ENCODE assay signal across 11 cellular contexts in genomic region chr20:18057994-18058349, GRCh38. TPM values are rescaled to one million over a fixed set of nuclear protein-coding genes. Genes with fewer than 3 reads are reported as not detected.
DNase-seq lines count a peak whose midpoint lies in the region; ATAC-seq, FAIRE-seq and TF ChIP-seq lines count a peak whose summit lies in the region.
"Had no signal": no experiment of that assay in that cellular context is flagged by ENCODE, and none has a peak within 500 bp of the region (broad histone marks: within the 10 kb centered on the region; RNA-seq: fewer than 3 reads in every experiment).

No MANE protein-coding gene starts in this region.

- H3K4me3 ChIP-seq in SK-N-MC (peak overlapping the region; percentile 76), iPS-15b (ENCODE audit: low read depth, low read length) (peak overlapping the region; percentile 67), stomach (peak overlapping the region; percentile 53 to 70 (median 62))

- H3K27me3 Mint-ChIP-seq in activated CD4-positive, alpha-beta memory T cell treated with anti-CD3 and anti-CD28 coated beads for 36 hours = peaks cover 55% of the 10 kb centered on the region
- H3K27me3 Mint-ChIP-seq in activated CD4-positive, alpha-beta memory T cell treated with anti-CD3 and anti-CD28 coated beads, Interleukin-2, amount 10 ng/mL, durations not matched to agents 7 days and 5 days = peaks cover 65% of the 10 kb centered on the region
- peaks cover 72% of the 10 kb centered on the region for H3K27me3 Mint-ChIP-seq in CD4-positive, alpha-beta T cell

- no peak overlapping the region for H3K27ac ChIP-seq in SK-N-MC
- H3K27ac ChIP-seq in stomach = peak overlapping the region; percentile 86 to 90 (median 89)
- no peak overlapping the region for H3K27ac ChIP-seq in CD4-positive, alpha-beta T cell (ENCODE audit: low read depth, low read length)

- H3K36me3 Mint-ChIP-seq in activated CD4-positive, alpha-beta memory T cell treated with anti-CD3 and anti-CD28 coated beads for 36 hours = no peaks in the 10 kb centered on the region
- peaks cover 2% of the 10 kb centered on the region for H3K36me3 Mint-ChIP-seq in activated CD4-positive, alpha-beta memory T cell treated with anti-CD3 and anti-CD28 coated beads, Interleukin-2, amount 10 ng/mL, durations not matched to agents 7 days and 5 days (ENCODE audit: low read depth)
- no peaks in the 10 kb centered on the region for H3K36me3 Mint-ChIP-seq in CD4-positive, alpha-beta T cell (ENCODE audit: low read depth)

- H3K4me3 Mint-ChIP-seq in activated CD4-positive, alpha-beta memory T cell treated with anti-CD3 and anti-CD28 coated beads for 36 hours = peak overlapping the region; percentile 16
- no peak overlapping the region for H3K4me3 Mint-ChIP-seq in activated CD4-positive, alpha-beta memory T cell treated with anti-CD3 and anti-CD28 coated beads, Interleukin-2, amount 10 ng/mL, durations not matched to agents 7 days and 5 days
- no peak overlapping the region for H3K4me3 Mint-ChIP-seq in CD4-positive, alpha-beta T cell

- POLR2A ChIA-PET in activated CD4-positive, alpha-beta memory T cell treated with anti-CD3 and anti-CD28 coated beads for 36 hours (lab: Charles Lee) = interaction anchor here (1.1 kb wide), 1 partner anchor 109 kb away, joined by 3 read pairs; no protein-coding TSS in a partner anchor
- POLR2A ChIA-PET in activated CD4-positive, alpha-beta memory T cell treated with anti-CD3 and anti-CD28 coated beads, Interleukin-2, amount 10 ng/mL, durations not matched to agents 7 days and 5 days (lab: Charles Lee) = no interaction called here
- POLR2A ChIA-PET in CD4-positive, alpha-beta T cell (lab: Charles Lee) = no interaction called here

- H3K36me3 ChIP-seq in SK-N-MC (ENCODE audit: insufficient read depth, low read length) = no peaks in the 10 kb centered on the region
- no peaks in the 10 kb centered on the region for H3K36me3 ChIP-seq in iPS-15b (ENCODE audit: control insufficient read depth, insufficient read depth, low read length)
- no peaks in the 10 kb centered on the region for H3K36me3 ChIP-seq in stomach

- H3K27me3 ChIP-seq in iPS-15b (ENCODE audit: control insufficient read depth, insufficient read depth, low read length) (peaks cover 60% of the 10 kb centered on the region), stomach (peaks cover 9 to 92% (median 45%) of the 10 kb centered on the region in 3 donors)
- peaks cover 80% of the 10 kb centered on the region for H3K27me3 ChIP-seq in CD4-positive, alpha-beta T cell (ENCODE audit: control insufficient read depth, insufficient read depth, low read length)

- H3K9ac ChIP-seq in SK-N-MC (ENCODE audit: insufficient read length) = no peak overlapping the region
- H3K9ac ChIP-seq in iPS-15b (ENCODE audit: low read depth, low read length) = no peak overlapping the region

- intact Hi-C loops in activated CD4-positive, alpha-beta memory T cell treated with anti-CD3 and anti-CD28 coated beads for 36 hours (cut with micrococcal nuclease) = loop anchor here (10.0 kb wide), 1 partner anchor 227 kb away; the partner anchor contains the start of gene ZNF133
- intact Hi-C loops in stomach (cut with DNase I; ENCODE audit: low total_unique reads) = no loop called here
- intact Hi-C loops in CD4-positive, alpha-beta T cell (cut with DNase I, micrococcal nuclease) = no loop called here

- TF ChIP-seq POLR2A in stomach (IDR thresholded peaks at IDR 0.05) = no peak

- 1 to 9% (median 3%) methylated on average over 14 of the region's 14 CpGs for WGBS in stomach, 5 donors

- ATAC-seq in CD4-positive, alpha-beta T cell (ENCODE audit: poor library complexity) = no peak

- H3K9me3 ChIP-seq in SK-N-MC (ENCODE audit: low read depth, low read length) = no peaks in the 10 kb centered on the region
- H3K9me3 ChIP-seq in iPS-15b (ENCODE audit: control insufficient read depth, insufficient read depth, low read length) = no peaks in the 10 kb centered on the region
- H3K9me3 ChIP-seq in stomach = no peaks in the 10 kb centered on the region
- no peaks in the 10 kb centered on the region for H3K9me3 ChIP-seq in CD4-positive, alpha-beta T cell (ENCODE audit: control insufficient read depth, low read length)

- H3K27ac Mint-ChIP-seq in activated CD4-positive, alpha-beta memory T cell treated with anti-CD3 and anti-CD28 coated beads for 36 hours = no peak overlapping the region
- H3K27ac Mint-ChIP-seq in activated CD4-positive, alpha-beta memory T cell treated with anti-CD3 and anti-CD28 coated beads, Interleukin-2, amount 10 ng/mL, durations not matched to agents 7 days and 5 days = no peak overlapping the region
- no peak overlapping the region for H3K27ac Mint-ChIP-seq in CD4-positive, alpha-beta T cell

- DNase-seq in activated CD4-positive, alpha-beta memory T cell treated with anti-CD3 and anti-CD28 coated beads for 36 hours = no peak
- DNase-seq in activated CD4-positive, alpha-beta memory T cell treated with anti-CD3 and anti-CD28 coated beads, Interleukin-2, amount 10 ng/mL, durations not matched to agents 7 days and 5 days = no peak
- DNase-seq in SK-N-MC (ENCODE audit: low read depth, low spot score) = no peak
- peak; percentile 33 for DNase-seq in stomach
- no peak for DNase-seq in CD4-positive, alpha-beta T cell
- no peak for DNase-seq in frontal cortex (ENCODE audit: low spot score in 2 of 2)
- DNase-seq in NCI-H1048 (lab: John Stamatoyannopoulos, UW) = no peak
- DNase-seq: T-helper 1 cell had no signal

- no peak for TF ChIP-seq EP300 in stomach (IDR thresholded peaks at IDR 0.05)

- no peaks in the 10 kb centered on the region for H3K9me3 Mint-ChIP-seq in activated CD4-positive, alpha-beta memory T cell treated with anti-CD3 and anti-CD28 coated beads for 36 hours
- no peaks in the 10 kb centered on the region for H3K9me3 Mint-ChIP-seq in activated CD4-positive, alpha-beta memory T cell treated with anti-CD3 and anti-CD28 coated beads, Interleukin-2, amount 10 ng/mL, durations not matched to agents 7 days and 5 days
- no peaks in the 10 kb centered on the region for H3K9me3 Mint-ChIP-seq in CD4-positive, alpha-beta T cell

- CTCF ChIA-PET in activated CD4-positive, alpha-beta memory T cell treated with anti-CD3 and anti-CD28 coated beads for 36 hours (lab: Charles Lee) = no interaction called here
- CTCF ChIA-PET in activated CD4-positive, alpha-beta memory T cell treated with anti-CD3 and anti-CD28 coated beads, Interleukin-2, amount 10 ng/mL, durations not matched to agents 7 days and 5 days (lab: Charles Lee) = no interaction called here
- CTCF ChIA-PET in CD4-positive, alpha-beta T cell (lab: Charles Lee) = interaction anchor here (1.1 kb wide), 1 partner anchor 16 kb away, joined by 3 read pairs; no protein-coding TSS in a partner anchor

- H3K4me1 Mint-ChIP-seq in activated CD4-positive, alpha-beta memory T cell treated with anti-CD3 and anti-CD28 coated beads for 36 hours (ENCODE audit: low read depth) = peaks cover 10% of the 10 kb centered on the region
- H3K4me1 Mint-ChIP-seq in activated CD4-positive, alpha-beta memory T cell treated with anti-CD3 and anti-CD28 coated beads, Interleukin-2, amount 10 ng/mL, durations not matched to agents 7 days and 5 days = peaks cover 11% of the 10 kb centered on the region
- H3K4me1 Mint-ChIP-seq in CD4-positive, alpha-beta T cell (ENCODE audit: low read depth) = peaks cover 5% of the 10 kb centered on the region

- no peak for FAIRE-seq in frontal cortex (lab: Jason Lieb, UNC)

- H3K4me1 ChIP-seq in iPS-15b (ENCODE audit: control insufficient read depth, insufficient read depth, low read length) (peaks cover 15% of the 10 kb centered on the region), stomach (peaks cover 40 to 66% (median 51%) of the 10 kb centered on the region in 4 donors)

- TF ChIP-seq CTCF in stomach (IDR thresholded peaks at IDR 0.05) = no peak
- TF ChIP-seq CTCF in CD4-positive, alpha-beta T cell (IDR thresholded peaks at IDR 0.05) = no peak

RNA-seq across cellular contexts. Expression of gene OVOL2, which starts 0.3 kb away (rescaled TPM):
- total RNA-seq in activated CD4-positive, alpha-beta memory T cell treated with anti-CD3 and anti-CD28 coated beads for 36 hours = not detected
- under 1 TPM in 1 of 2 experiments, not detected in 1; 0.25 TPM for total RNA-seq in activated CD4-positive, alpha-beta memory T cell treated with anti-CD3 and anti-CD28 coated beads, Interleukin-2, amount 10 ng/mL, durations not matched to agents 7 days and 5 days
- 10 to 100 TPM; 10.7 to 58.3 (median 27.2) TPM for total RNA-seq in stomach
- polyA plus RNA-seq in stomach = 10 to 100 TPM in 1 of 3 donors, 1 to 10 TPM in 2; 5.0 to 16.0 (median 8.5) TPM
- total RNA-seq in CD4-positive, alpha-beta T cell = not detected
- 0.41 TPM for total RNA-seq in frontal cortex
- total RNA-seq: fibroblast of villous mesenchyme, pulmonary artery endothelial cell had no signal

Comparison
In these comparisons a context has a peak if more than half of its experiments do, and no peak if none do; other contexts are left out.
1. H3K27ac ChIP-seq: peak in stomach (5 of 5); none in SK-N-MC (single experiment) and CD4-positive, alpha-beta T cell (single experiment).
2. Peak in every context shown above with its lines, with median percentiles within 50 percentile points of each other: H3K4me3 ChIP-seq.